ENCODE assay signal across 9 cellular contexts in genomic region chr17:1398028-1398427, GRCh38. TPM values are rescaled to one million over a fixed set of nuclear protein-coding genes. Genes with fewer than 3 reads are reported as not detected.
DNase-seq lines count a peak whose midpoint lies in the region; ATAC-seq, FAIRE-seq and TF ChIP-seq lines count a peak whose summit lies in the region.
"Had no signal": no experiment of that assay in that cellular context is flagged by ENCODE, and none has a peak within 500 bp of the region (broad histone marks: within the 10 kb centered on the region; RNA-seq: fewer than 3 reads in every experiment).

No MANE protein-coding gene starts in this region.

- POLR2A ChIA-PET in OCI-LY7 (lab: Charles Lee) (interaction anchor here (0.8 to 1.2 kb wide), 4 partner anchors 33 to 90 kb away, joined by 3 to 4 read pairs (median 3); no protein-coding TSS in a partner anchor), endothelial cell of umbilical vein (lab: Charles Lee) (interaction anchor here (0.6 to 1.5 kb wide), 2 partner anchors 32 to 37 kb away, joined by 3 to 4 read pairs; no protein-coding TSS in a partner anchor)

- no peak for FAIRE-seq in endothelial cell of umbilical vein (lab: Jason Lieb, UNC)
- FAIRE-seq: H54 had no signal

- H3K79me1 ChIP-seq in trophoblast cell (ENCODE audit: low read length) = peaks cover 11% of the 10 kb centered on the region

- H3F3A ChIP-seq in DOHH2 (ENCODE audit: control insufficient read depth, insufficient read depth) = peaks cover 3% of the 10 kb centered on the region; the same call in 1 of the 2 replicates

- no peaks in the 10 kb centered on the region for H3K9me1 ChIP-seq in endothelial cell of umbilical vein (replicated peaks; ENCODE audit: control insufficient read depth, extremely low read depth, insufficient read depth, low read length)

- DNase-seq in OCI-LY7 (ENCODE audit: low spot score) (no peak), endothelial cell of umbilical vein (ENCODE audit: low read depth, low spot score) (no peak), trophoblast cell (no peak), DMS79 (lab: John Stamatoyannopoulos, UW) (no peak), DMS153 treated with DMSO at 0.1 percent for 48 hours (lab: John Stamatoyannopoulos, UW; ENCODE audit: unreplicated experiment) (no peak)

- no CpG with 5 or more reads among the region's 2 CpGs for WGBS in trophoblast cell (ENCODE audit: extremely low coverage, insufficient coverage, insufficient read length)

- H3K9me2 ChIP-seq in DOHH2 (replicated peaks; ENCODE audit: control insufficient read depth, low read length) (no peaks in the 10 kb centered on the region), OCI-LY7 (ENCODE audit: insufficient read depth, low read length) (no peaks in the 10 kb centered on the region)

- H3K9ac ChIP-seq in endothelial cell of umbilical vein (replicated peaks; ENCODE audit: extremely low read depth, insufficient read depth, low read length) (peak overlapping the region; percentile 93), trophoblast cell (ENCODE audit: low read length) (no peak overlapping the region)

- no peak overlapping the region for H4K8ac ChIP-seq in trophoblast cell (ENCODE audit: low read depth, low read length)

- H3K27ac ChIP-seq in DOHH2 (ENCODE audit: low read depth, low read length) (no peak overlapping the region), OCI-LY7 (ENCODE audit: low read depth, low read length, poor library complexity, severe bottlenecking) (no peak overlapping the region), endothelial cell of umbilical vein (ENCODE audit: insufficient read depth, low read depth, low read length) (peak overlapping the region; percentile 86), trophoblast cell (ENCODE audit: low read depth, low read length) (no peak overlapping the region)

- peaks cover 38% of the 10 kb centered on the region for H4K20me1 ChIP-seq in DOHH2 (ENCODE audit: control insufficient read depth, insufficient read depth, low read depth, low read length)
- H4K20me1 ChIP-seq in OCI-LY7 (ENCODE audit: insufficient read depth, low read length) = peaks cover 31% of the 10 kb centered on the region
- H4K20me1 ChIP-seq in endothelial cell of umbilical vein (replicated peaks; ENCODE audit: control insufficient read depth, extremely low read depth, insufficient read depth, low read length) = peaks cover 13% of the 10 kb centered on the region

- no peak overlapping the region for H3K14ac ChIP-seq in trophoblast cell (ENCODE audit: low read length)

- H4K91ac ChIP-seq in trophoblast cell (ENCODE audit: low read depth, low read length) = no peak overlapping the region

- H3K23ac ChIP-seq in trophoblast cell (ENCODE audit: low read length) = no peak overlapping the region

- TF ChIP-seq CTCF in DOHH2 (IDR thresholded peaks at IDR 0.05; ENCODE audit: low read depth, low read length, poor library complexity, severe bottlenecking) (no peak), OCI-LY7 (conservative IDR thresholded peaks at IDR 0.05; ENCODE audit: low read length) (no peak), endothelial cell of umbilical vein (IDR thresholded peaks at IDR 0.05; ENCODE audit: extremely low read depth in 1 of 2, insufficient read depth in 1 of 2, low read depth in 1 of 2, low read length in 2 of 2) (no peak)

- H2BK120ac ChIP-seq in trophoblast cell (ENCODE audit: insufficient read depth, low read length, poor library complexity) = no peak overlapping the region

- H3K4me2 ChIP-seq in DOHH2 (ENCODE audit: low read length) (peak overlapping the region; percentile 87), OCI-LY7 (ENCODE audit: low read length) (peak overlapping the region; percentile 90), endothelial cell of umbilical vein (ENCODE audit: insufficient read depth, low read length) (peak overlapping the region; percentile 100), trophoblast cell (ENCODE audit: low read length) (peak overlapping the region; percentile 54)

- H2AFZ ChIP-seq in OCI-LY7 (ENCODE audit: low read length) (no peak overlapping the region), endothelial cell of umbilical vein (ENCODE audit: low read depth, low read length) (no peak overlapping the region), trophoblast cell (ENCODE audit: insufficient read depth, low read length, poor library complexity) (no peak overlapping the region)

- H3K4me3 ChIP-seq in DOHH2 (ENCODE audit: low read length) = peak overlapping the region; percentile 91
- H3K4me3 ChIP-seq in OCI-LY7 (ENCODE audit: low read depth, low read length, poor library complexity, severe bottlenecking) = peak overlapping the region; percentile 97
- H3K4me3 ChIP-seq in endothelial cell of umbilical vein (replicated peaks in 1 of 3; ENCODE audit: insufficient read depth in 1 of 3, low read depth in 1 of 3, low read length in 3 of 3) = peak overlapping the region; percentile 53 to 99 (median 77)
- no peak overlapping the region for H3K4me3 ChIP-seq in trophoblast cell (ENCODE audit: low read depth, low read length)

- dilution Hi-C loops in endothelial cell of umbilical vein (cut with MboI; ENCODE audit: extremely low pct_ligation_motif_present, low sequenced_read_pairs) = no loop called here

- ATAC-seq in HG03135 (IDR thresholded peaks at IDR 0.05; ENCODE audit: unreplicated experiment) (no peak), HG02763 (IDR thresholded peaks at IDR 0.05; ENCODE audit: unreplicated experiment) (no peak)

- no peak overlapping the region for H4K12ac ChIP-seq in trophoblast cell (ENCODE audit: low read depth, low read length)

- intact Hi-C loops in OCI-LY7 (cut with micrococcal nuclease; ENCODE audit: unreplicated experiment) (no loop called here), endothelial cell of umbilical vein (cut with micrococcal nuclease) (loop anchor here (2.0 kb wide), 1 partner anchor 33 kb away; no protein-coding TSS in a partner anchor)

- H3K27me3 ChIP-seq in DOHH2 (ENCODE audit: control insufficient read depth, low read length) (no peaks in the 10 kb centered on the region), endothelial cell of umbilical vein (ENCODE audit: control insufficient read depth in 2 of 2, insufficient read depth in 2 of 2, low read length in 2 of 2) (no peaks in the 10 kb centered on the region), trophoblast cell (ENCODE audit: insufficient read depth, low read length) (no peaks in the 10 kb centered on the region)

- no peak overlapping the region for H3K4ac ChIP-seq in trophoblast cell (ENCODE audit: low read depth, low read length)

- H2AK5ac ChIP-seq in trophoblast cell (ENCODE audit: low read length) = no peak overlapping the region

- BruUV-seq in OCI-LY7 (replicated peaks; lab: Mats Ljungman, UMichigan) (no TSS peak), endothelial cell of umbilical vein (replicated peaks; lab: Mats Ljungman, UMichigan) (no TSS peak)

- no peak for TF ChIP-seq POLR2A in endothelial cell of umbilical vein (IDR thresholded peaks at IDR 0.05; ENCODE audit: low read depth, low read length)

- CTCF ChIA-PET in OCI-LY7 (lab: Charles Lee; ENCODE audit: unreplicated experiment) = no interaction called here
- CTCF ChIA-PET in endothelial cell of umbilical vein (lab: Charles Lee) = interaction anchor here (3.3 kb wide), 1 partner anchor 31 kb away, joined by 39 read pairs; no protein-coding TSS in a partner anchor

- no peak overlapping the region for H2BK12ac ChIP-seq in trophoblast cell (ENCODE audit: low read length)

- H3K18ac ChIP-seq in trophoblast cell (ENCODE audit: low read length) = no peak overlapping the region

- H3K79me2 ChIP-seq in DOHH2 (ENCODE audit: control insufficient read depth, low read length) = peaks cover 70% of the 10 kb centered on the region
- H3K79me2 ChIP-seq in OCI-LY7 (ENCODE audit: insufficient read depth, low read depth, low read length) = peaks cover 69% of the 10 kb centered on the region
- peaks cover 69% of the 10 kb centered on the region for H3K79me2 ChIP-seq in endothelial cell of umbilical vein (ENCODE audit: control insufficient read depth, insufficient read depth, low read length)
- peaks cover 45% of the 10 kb centered on the region for H3K79me2 ChIP-seq in trophoblast cell (ENCODE audit: control insufficient read depth, insufficient read depth, low read length, poor library complexity)

- H3K9me3 ChIP-seq in DOHH2 (ENCODE audit: control insufficient read depth, insufficient read depth, low read length) (no peaks in the 10 kb centered on the region), OCI-LY7 (ENCODE audit: low read length) (no peaks in the 10 kb centered on the region), endothelial cell of umbilical vein (replicated peaks; ENCODE audit: control insufficient read depth, insufficient read depth, low read length) (no peaks in the 10 kb centered on the region), trophoblast cell (ENCODE audit: insufficient read depth, low read depth, low read length) (no peaks in the 10 kb centered on the region)

- no peak overlapping the region for H2BK5ac ChIP-seq in trophoblast cell (ENCODE audit: low read depth, low read length, poor library complexity)

- H3K36me3 ChIP-seq in DOHH2 (ENCODE audit: control insufficient read depth, low read length) (peaks cover 56% of the 10 kb centered on the region), OCI-LY7 (ENCODE audit: insufficient read depth, low read length) (peaks cover 56% of the 10 kb centered on the region), endothelial cell of umbilical vein (ENCODE audit: control insufficient read depth in 2 of 2, extremely low read depth in 1 of 2, insufficient read depth in 2 of 2, low read length in 2 of 2) (no peaks in the 10 kb centered on the region), trophoblast cell (ENCODE audit: control insufficient read depth in 1 of 2, insufficient read depth in 2 of 2, low read length in 2 of 2) (peaks cover 4 to 7% of the 10 kb centered on the region in 2 experiments)

- peaks cover 50% of the 10 kb centered on the region for H3K4me1 ChIP-seq in DOHH2 (ENCODE audit: control insufficient read depth, low read length)
- H3K4me1 ChIP-seq in OCI-LY7 (ENCODE audit: insufficient read depth, low read length, poor library complexity, severe bottlenecking) = peaks cover 45% of the 10 kb centered on the region
- peaks cover 17% of the 10 kb centered on the region for H3K4me1 ChIP-seq in endothelial cell of umbilical vein (ENCODE audit: control insufficient read depth, extremely low read depth, insufficient read depth, low read length)
- H3K4me1 ChIP-seq in trophoblast cell (ENCODE audit: control insufficient read depth in 1 of 2, insufficient read depth in 2 of 2, low read length in 2 of 2) = peaks cover 3 to 7% of the 10 kb centered on the region in 2 experiments

RNA-seq across cellular contexts. Expression of gene YWHAE, which starts 2.0 kb away (rescaled TPM):
- 267 and 467 TPM in 2 replicates for total RNA-seq in OCI-LY7 (2014; rRNA removed; shearing (Covaris generic))
- total RNA-seq in OCI-LY7 (2022) (646 and 654 TPM in 2 replicates), endothelial cell of umbilical vein (819 and 848 TPM in 2 replicates)
- 325 and 396 TPM in 2 replicates for polyA plus RNA-seq in endothelial cell of umbilical vein
- polyA plus RNA-seq in endothelial cell of umbilical vein (2011; cell fraction: cytosol; rRNA removed) = 840 and 857 TPM in 2 replicates
- 329 and 517 TPM in 2 replicates for polyA plus RNA-seq in endothelial cell of umbilical vein (2011; cell fraction: nucleus; rRNA removed)
- 907 and 1,093 TPM in 2 replicates for polyA plus RNA-seq in endothelial cell of umbilical vein (2012)
- 387 and 461 TPM in 2 replicates for polyA minus RNA-seq in endothelial cell of umbilical vein
- polyA minus RNA-seq in endothelial cell of umbilical vein (2011; cell fraction: cytosol; rRNA and poly(A)+ RNA removed) = 487 TPM
- polyA minus RNA-seq in endothelial cell of umbilical vein (2011; cell fraction: nucleus; rRNA and poly(A)+ RNA removed) = 155 and 169 TPM in 2 replicates
- 619 and 645 TPM in 2 replicates for polyA plus RNA-seq in trophoblast cell (2013)

RNA-seq across cellular contexts. Expression of gene CRK, which starts 58.0 kb away (rescaled TPM):
- total RNA-seq in OCI-LY7 (2014; rRNA removed; shearing (Covaris generic)) = 30.5 and 32.0 TPM in 2 replicates
- total RNA-seq in OCI-LY7 (2022) (30.4 TPM in 2 replicates), endothelial cell of umbilical vein (67.2 and 71.3 TPM in 2 replicates)
- polyA plus RNA-seq in endothelial cell of umbilical vein = 41.2 and 52.8 TPM in 2 replicates
- 60.3 and 63.7 TPM in 2 replicates for polyA plus RNA-seq in endothelial cell of umbilical vein (2011; cell fraction: cytosol; rRNA removed)
- polyA plus RNA-seq in endothelial cell of umbilical vein (2011; cell fraction: nucleus; rRNA removed) = 27.0 and 33.4 TPM in 2 replicates
- 55.9 and 69.4 TPM in 2 replicates for polyA plus RNA-seq in endothelial cell of umbilical vein (2012)
- polyA minus RNA-seq in endothelial cell of umbilical vein = 85.7 and 87.4 TPM in 2 replicates
- polyA minus RNA-seq in endothelial cell of umbilical vein (2011; cell fraction: cytosol; rRNA and poly(A)+ RNA removed) = 31.6 TPM
- 21.8 and 27.1 TPM in 2 replicates for polyA minus RNA-seq in endothelial cell of umbilical vein (2011; cell fraction: nucleus; rRNA and poly(A)+ RNA removed)
- 43.6 and 43.9 TPM in 2 replicates for polyA plus RNA-seq in trophoblast cell (2013)
